In the genomic region with DNA sequence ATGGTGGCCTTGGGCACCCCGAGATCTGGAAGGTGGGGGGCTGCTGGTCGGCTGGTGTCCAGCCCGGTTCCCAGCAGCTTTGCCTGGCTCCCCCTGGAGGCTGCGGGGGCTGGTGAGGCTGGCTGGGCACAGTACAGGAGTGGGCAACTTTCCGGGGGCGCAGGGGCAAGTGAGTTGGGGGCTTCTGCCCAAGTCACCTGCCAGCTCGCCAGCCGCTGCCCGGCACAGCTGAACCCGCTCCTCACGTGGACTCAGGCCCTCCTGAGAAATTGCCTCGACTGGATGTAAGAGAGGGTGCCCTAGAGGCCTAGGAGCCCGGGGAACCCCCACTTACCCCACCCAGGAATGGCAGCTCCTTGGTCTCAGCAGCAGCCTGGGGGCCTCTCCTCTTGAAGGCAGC, we compare ENCODE assay signal across 1 cellular context.
TF ChIP-seq lines count a peak whose summit lies in the region.

No MANE protein-coding gene starts in this region.

TF ChIP-seq in HCT116, 20 proteins besides CTCF, POLR2A, EP300 and RAD21 (continued from another document):
- TF ChIP-seq, protein P1, sequence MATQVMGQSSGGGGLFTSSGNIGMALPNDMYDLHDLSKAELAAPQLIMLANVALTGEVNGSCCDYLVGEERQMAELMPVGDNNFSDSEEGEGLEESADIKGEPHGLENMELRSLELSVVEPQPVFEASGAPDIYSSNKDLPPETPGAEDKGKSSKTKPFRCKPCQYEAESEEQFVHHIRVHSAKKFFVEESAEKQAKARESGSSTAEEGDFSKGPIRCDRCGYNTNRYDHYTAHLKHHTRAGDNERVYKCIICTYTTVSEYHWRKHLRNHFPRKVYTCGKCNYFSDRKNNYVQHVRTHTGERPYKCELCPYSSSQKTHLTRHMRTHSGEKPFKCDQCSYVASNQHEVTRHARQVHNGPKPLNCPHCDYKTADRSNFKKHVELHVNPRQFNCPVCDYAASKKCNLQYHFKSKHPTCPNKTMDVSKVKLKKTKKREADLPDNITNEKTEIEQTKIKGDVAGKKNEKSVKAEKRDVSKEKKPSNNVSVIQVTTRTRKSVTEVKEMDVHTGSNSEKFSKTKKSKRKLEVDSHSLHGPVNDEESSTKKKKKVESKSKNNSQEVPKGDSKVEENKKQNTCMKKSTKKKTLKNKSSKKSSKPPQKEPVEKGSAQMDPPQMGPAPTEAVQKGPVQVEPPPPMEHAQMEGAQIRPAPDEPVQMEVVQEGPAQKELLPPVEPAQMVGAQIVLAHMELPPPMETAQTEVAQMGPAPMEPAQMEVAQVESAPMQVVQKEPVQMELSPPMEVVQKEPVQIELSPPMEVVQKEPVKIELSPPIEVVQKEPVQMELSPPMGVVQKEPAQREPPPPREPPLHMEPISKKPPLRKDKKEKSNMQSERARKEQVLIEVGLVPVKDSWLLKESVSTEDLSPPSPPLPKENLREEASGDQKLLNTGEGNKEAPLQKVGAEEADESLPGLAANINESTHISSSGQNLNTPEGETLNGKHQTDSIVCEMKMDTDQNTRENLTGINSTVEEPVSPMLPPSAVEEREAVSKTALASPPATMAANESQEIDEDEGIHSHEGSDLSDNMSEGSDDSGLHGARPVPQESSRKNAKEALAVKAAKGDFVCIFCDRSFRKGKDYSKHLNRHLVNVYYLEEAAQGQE (IDR thresholded peaks at IDR 0.05; ENCODE audit: low read depth): no peak
- TF ChIP-seq POLR2AphosphoS5 (IDR thresholded peaks at IDR 0.05; ENCODE audit: low read depth, low read length) (no peak), FOSL1 (IDR thresholded peaks at IDR 0.05; ENCODE audit: low read depth) (no peak), CEBPB (IDR thresholded peaks at IDR 0.05; ENCODE audit: low read depth) (no peak), SIN3A (IDR thresholded peaks at IDR 0.05; ENCODE audit: low read depth) (no peak), ZNF274 (IDR thresholded peaks at IDR 0.05; ENCODE audit: low read depth, low read length) (no peak), JUND (IDR thresholded peaks at IDR 0.05) (no peak), EZH2 (IDR thresholded peaks at IDR 0.05) (no peak), ZFX (IDR thresholded peaks at IDR 0.05) (no peak), EZH2phosphoT487 (IDR thresholded peaks at IDR 0.05; ENCODE audit: borderline replicate concordance) (no peak), ELF1 (IDR thresholded peaks at IDR 0.05; ENCODE audit: borderline replicate concordance, low read depth) (no peak)
- TF ChIP-seq, protein P2, sequence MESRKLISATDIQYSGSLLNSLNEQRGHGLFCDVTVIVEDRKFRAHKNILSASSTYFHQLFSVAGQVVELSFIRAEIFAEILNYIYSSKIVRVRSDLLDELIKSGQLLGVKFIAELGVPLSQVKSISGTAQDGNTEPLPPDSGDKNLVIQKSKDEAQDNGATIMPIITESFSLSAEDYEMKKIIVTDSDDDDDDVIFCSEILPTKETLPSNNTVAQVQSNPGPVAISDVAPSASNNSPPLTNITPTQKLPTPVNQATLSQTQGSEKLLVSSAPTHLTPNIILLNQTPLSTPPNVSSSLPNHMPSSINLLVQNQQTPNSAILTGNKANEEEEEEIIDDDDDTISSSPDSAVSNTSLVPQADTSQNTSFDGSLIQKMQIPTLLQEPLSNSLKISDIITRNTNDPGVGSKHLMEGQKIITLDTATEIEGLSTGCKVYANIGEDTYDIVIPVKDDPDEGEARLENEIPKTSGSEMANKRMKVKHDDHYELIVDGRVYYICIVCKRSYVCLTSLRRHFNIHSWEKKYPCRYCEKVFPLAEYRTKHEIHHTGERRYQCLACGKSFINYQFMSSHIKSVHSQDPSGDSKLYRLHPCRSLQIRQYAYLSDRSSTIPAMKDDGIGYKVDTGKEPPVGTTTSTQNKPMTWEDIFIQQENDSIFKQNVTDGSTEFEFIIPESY (IDR thresholded peaks at IDR 0.05; ENCODE audit: extremely low read depth, insufficient replicate concordance, low read length): no peak
- TF ChIP-seq, protein P3, sequence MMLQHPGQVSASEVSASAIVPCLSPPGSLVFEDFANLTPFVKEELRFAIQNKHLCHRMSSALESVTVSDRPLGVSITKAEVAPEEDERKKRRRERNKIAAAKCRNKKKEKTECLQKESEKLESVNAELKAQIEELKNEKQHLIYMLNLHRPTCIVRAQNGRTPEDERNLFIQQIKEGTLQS (IDR thresholded peaks at IDR 0.05): no peak
TF ChIP-seq in HCT116: peak in this region for 0.
